18 cellular contexts compared by ENCODE assay signal in genomic region chr5:160555836-160556660, GRCh38.
DNase-seq lines count a peak whose midpoint lies in the region; ATAC-seq and TF ChIP-seq lines count a peak whose summit lies in the region.
"Had no signal": no experiment of that assay in that cellular context is flagged by ENCODE, and none has a peak within 500 bp of the region (broad histone marks: within the 10 kb centered on the region; RNA-seq: fewer than 3 reads in every experiment).

No MANE protein-coding gene starts in this region.

- H3K27me3 ChIP-seq in osteoblast (ENCODE audit: insufficient read depth, low read length), result no peaks in the 10 kb centered on the region
- H3K27me3 ChIP-seq: BLaER1, neutrophil had no signal

- in situ Hi-C loops in astrocyte of the spinal cord (cut with HindIII; ENCODE audit: low sequenced_read_pairs), result no loop called here

- peak overlapping the region; percentile 29 for H3K4me2 ChIP-seq in osteoblast (ENCODE audit: insufficient read depth, low read length)
- H3K4me2 ChIP-seq: BLaER1 had no signal

- peaks cover 20% of the 10 kb centered on the region for H3K4me1 ChIP-seq in osteoblast (ENCODE audit: insufficient read depth, low read length)
- H3K4me1 ChIP-seq: BLaER1 had no signal

- no peaks in the 10 kb centered on the region for H3K9me3 ChIP-seq in osteoblast (ENCODE audit: low read depth, low read length)
- H3K9me3 ChIP-seq: BLaER1, neutrophil, thoracic aorta had no signal

- DNase-seq in ELF-1 (ENCODE audit: low read depth, low spot score) (peak; percentile 63), NCI-H1417 (lab: John Stamatoyannopoulos, UW) (peak; percentile 35 to 94 (median 80)), astrocyte of the spinal cord (ENCODE audit: low read depth, low spot score) (peak; percentile 1), osteoblast (ENCODE audit: insufficient read length, low spot score, missing footprints) (no peak), midbrain (lab: John Stamatoyannopoulos, UW) (no peak), NCI-H2196 treated with DMSO at 0.1 percent for 48 hours (lab: John Stamatoyannopoulos, UW; ENCODE audit: unreplicated experiment) (no peak)
- DNase-seq: activated naive CD4-positive, alpha-beta T cell treated with anti-CD3 and anti-CD28 coated beads, Interleukin-2, amount 50 U/mL, for 16 hours; kidney; NCI-H446 treated with DMSO at 0.1 percent for 48 hours; OCI-M1; stimulated activated CD4-positive, alpha-beta T cell treated with anti-CD3 and anti-CD28 coated beads, Interleukin-4, amount 100 ng/mL, for 1 hour; stimulated activated CD8-positive, alpha-beta memory T cell treated with anti-CD3 and anti-CD28 coated beads, Interleukin-4, amount 100 ng/mL, for 48 hours had no signal

- H4K20me1 ChIP-seq in osteoblast (ENCODE audit: insufficient read depth, low read length), result no peaks in the 10 kb centered on the region
- H4K20me1 ChIP-seq: BLaER1 had no signal

- TF ChIP-seq CTCF in astrocyte of the spinal cord (IDR thresholded peaks at IDR 0.05; ENCODE audit: low read depth, low read length), result no peak
- TF ChIP-seq CTCF in osteoblast (IDR thresholded peaks at IDR 0.05; ENCODE audit: extremely low read depth, low read depth, low read length), result no peak

- no peaks in the 10 kb centered on the region for H3K36me3 ChIP-seq in osteoblast (ENCODE audit: insufficient read depth, low read length)
- H3K36me3 ChIP-seq: BLaER1, neutrophil, thoracic aorta had no signal

- peak overlapping the region; percentile 63 for H2AFZ ChIP-seq in osteoblast (ENCODE audit: low read length)

- H3K79me2 ChIP-seq in osteoblast (ENCODE audit: insufficient read depth, low read length), result no peaks in the 10 kb centered on the region

- no peak overlapping the region for H3K4me3 ChIP-seq in astrocyte of the spinal cord (ENCODE audit: low read depth, low read length)
- no peak overlapping the region for H3K4me3 ChIP-seq in osteoblast (ENCODE audit: insufficient read depth, low read length)
- H3K4me3 ChIP-seq: BLaER1, thoracic aorta had no signal

- peak overlapping the region; percentile 83 for H3K27ac ChIP-seq in osteoblast (ENCODE audit: low read depth, low read length)
- H3K27ac ChIP-seq: BLaER1, neutrophil, thoracic aorta had no signal

- ATAC-seq in HG03342 (IDR thresholded peaks at IDR 0.05; ENCODE audit: unreplicated experiment) (no peak), HG02870 (IDR thresholded peaks at IDR 0.05; ENCODE audit: unreplicated experiment) (no peak)
- ATAC-seq: sciatic nerve had no signal

Comparison
In these comparisons a context has a peak if more than half of its experiments do, and no peak if none do; other contexts are left out.
1. DNase-seq: peak in ELF-1 (single experiment), NCI-H1417 (3 of 3) and astrocyte of the spinal cord (single experiment); none in osteoblast (single experiment), midbrain (single experiment) and NCI-H2196 treated with DMSO at 0.1 percent for 48 hours (single experiment).